In genomic region chr6:38155144-38155543, GRCh38 we compare ENCODE assay signal across 10 cellular contexts.
DNase-seq lines count a peak whose midpoint lies in the region; ATAC-seq, FAIRE-seq and TF ChIP-seq lines count a peak whose summit lies in the region.
"Had no signal": no experiment of that assay in that cellular context is flagged by ENCODE, and none has a peak within 500 bp of the region (broad histone marks: within the 10 kb centered on the region; RNA-seq: fewer than 3 reads in every experiment).

No MANE protein-coding gene starts in this region.

- H3K36me3 Mint-ChIP-seq in type B pancreatic cell: peaks cover 13% of the 10 kb centered on the region

- H3K4me1 ChIP-seq in right lobe of liver: no peaks in the 10 kb centered on the region

- H3K27me3 Mint-ChIP-seq in type B pancreatic cell: no peaks in the 10 kb centered on the region

- TF ChIP-seq POLR2A in right lobe of liver (IDR thresholded peaks at IDR 0.05): no peak

- FAIRE-seq in bronchial epithelial cell (lab: Jason Lieb, UNC): no peak

- no peak for DNase-seq in Right ventricle myocardium superior
- DNase-seq in Right ventricle myocardium inferior (ENCODE audit: missing footprints): no peak
- DNase-seq in bronchial epithelial cell (ENCODE audit: low read depth): peak; percentile 32
- no peak for DNase-seq in right lobe of liver
- DNase-seq in type B pancreatic cell (ENCODE audit: extremely low spot score, unreplicated experiment): no peak
- no peak for DNase-seq in HUDEP-2 (lab: John Stamatoyannopoulos, UW; ENCODE audit: unreplicated experiment in 76 of 76)
- DNase-seq in activated CD4-positive, alpha-beta T cell treated with anti-CD3 and anti-CD28 coated beads for 4 hours: no peak
- DNase-seq: activated naive CD4-positive, alpha-beta T cell treated with anti-CD3 and anti-CD28 coated beads, Interleukin-2, amount 50 U/mL, for 16 hours; kidney glomerular epithelial cell had no signal

- no peak overlapping the region for H3K27ac ChIP-seq in right lobe of liver

- no peaks in the 10 kb centered on the region for H3K9me3 ChIP-seq in right lobe of liver

- no peaks in the 10 kb centered on the region for H3K27me3 ChIP-seq in bronchial epithelial cell (ENCODE audit: control insufficient read depth, insufficient read depth, low read length)
- no peaks in the 10 kb centered on the region for H3K27me3 ChIP-seq in right lobe of liver

- TF ChIP-seq CTCF in bronchial epithelial cell (IDR thresholded peaks at IDR 0.05; ENCODE audit: insufficient read depth, low read length, severe bottlenecking) (no peak), right lobe of liver (IDR thresholded peaks at IDR 0.05) (no peak), type B pancreatic cell (conservative IDR thresholded peaks at IDR 0.05) (no peak)

- peaks cover 3% of the 10 kb centered on the region for H3K36me3 ChIP-seq in bronchial epithelial cell (ENCODE audit: control insufficient read depth, insufficient read depth, low read length)
- H3K36me3 ChIP-seq in right lobe of liver: peaks cover 0 to 12% (median 4%) of the 10 kb centered on the region in 4 donors

- H3K4me3 ChIP-seq in bronchial epithelial cell (ENCODE audit: low read depth, low read length) (no peak overlapping the region), right lobe of liver (no peak overlapping the region)

- WGBS in right lobe of liver (ENCODE audit: insufficient coverage, low coverage, low lambda C conversion rate, missing lambda C conversion rate): 66% methylated on average over 2 of the region's 9 CpGs

- no peak overlapping the region for H3K4me3 Mint-ChIP-seq in type B pancreatic cell

- peaks cover 2% of the 10 kb centered on the region for H3K9me3 Mint-ChIP-seq in type B pancreatic cell

- intact Hi-C loops in Right ventricle myocardium superior (cut with DNase I): no loop called here
- intact Hi-C loops in Right ventricle myocardium inferior (cut with DNase I): no loop called here
- intact Hi-C loops in right lobe of liver (cut with DNase I): no loop called here

- peaks cover 11% of the 10 kb centered on the region for H3K4me1 Mint-ChIP-seq in type B pancreatic cell (ENCODE audit: unreplicated experiment)

- ATAC-seq in Right ventricle myocardium superior (ENCODE audit: poor library complexity) (peak; percentile 35), Right ventricle myocardium inferior (no peak), right lobe of liver (peak; percentile 38 to 62 (median 54)), GM19023 (IDR thresholded peaks at IDR 0.05; ENCODE audit: unreplicated experiment) (no peak)

- H3K27ac Mint-ChIP-seq in type B pancreatic cell: peak overlapping the region; percentile 76

Comparison
In these comparisons a context has a peak if more than half of its experiments do, and no peak if none do; other contexts are left out.
1. ATAC-seq: peak in Right ventricle myocardium superior (single experiment) and right lobe of liver (4 of 4); none in Right ventricle myocardium inferior (single experiment) and GM19023 (single experiment).